In the genomic region with DNA sequence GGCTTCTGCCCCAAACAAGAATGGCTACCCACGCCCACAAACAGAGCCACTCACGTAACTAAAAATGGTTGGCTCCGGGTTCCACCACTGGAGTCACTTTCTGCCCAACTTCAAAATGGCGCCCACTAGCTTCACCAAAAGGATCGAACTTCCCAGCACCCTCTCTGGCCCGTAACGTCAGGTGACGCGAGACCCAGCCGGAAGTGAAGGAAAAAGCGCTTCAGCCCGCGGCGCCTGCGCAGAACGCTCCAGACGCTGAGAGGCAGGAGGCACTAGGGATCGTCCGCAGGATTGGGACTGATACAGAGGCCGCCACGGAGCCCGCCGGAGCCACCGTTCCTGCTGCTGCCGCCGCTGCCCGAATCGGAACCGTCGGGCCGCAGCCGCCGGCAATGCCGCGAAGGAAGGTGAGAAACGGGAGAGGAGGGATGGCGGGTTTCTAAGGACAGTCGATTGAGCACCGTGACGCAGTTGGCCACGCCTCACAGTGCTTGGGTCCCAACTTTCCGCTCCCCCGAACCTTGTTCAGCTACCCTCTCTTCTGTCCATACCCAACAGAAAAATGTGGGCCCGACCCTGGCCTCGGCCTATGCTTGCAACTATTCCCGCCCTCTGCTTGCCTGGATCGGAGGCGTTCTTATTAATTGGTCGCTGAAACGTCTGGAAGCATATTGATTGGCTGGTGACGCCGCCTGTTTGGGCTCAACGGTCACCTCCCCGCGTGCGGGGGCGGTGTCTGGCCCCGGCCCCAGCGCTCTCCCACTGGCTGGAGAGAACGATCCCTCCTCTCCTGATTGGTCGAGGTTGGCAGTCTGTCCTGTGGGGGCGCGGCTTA, we compare ENCODE assay signal across 8 cellular contexts. TPM values are rescaled to one million over a fixed set of nuclear protein-coding genes. Genes with fewer than 3 reads are reported as not detected.
A peak's percentile ranks its signal among the peaks of the same experiment; 100 is the strongest.
DNase-seq lines count a peak whose midpoint lies in the region; ATAC-seq, FAIRE-seq and TF ChIP-seq lines count a peak whose summit lies in the region.

A gene (plus strand): TSS at position 239 of the 835 bp plus-strand sequence. CDS start 154 bp downstream, at position 393.

- FAIRE-seq in GM12892 (lab: Jason Lieb, UNC), result peak; percentile 92

- H3K27me3 ChIP-seq in adrenal gland (no peaks in the 10 kb centered on the region), trophoblast cell (ENCODE audit: insufficient read depth, low read length) (no peaks in the 10 kb centered on the region), transverse colon (no peaks in the 10 kb centered on the region)

- peak within 1 kb of the TSS; percentile 89 for H2BK5ac ChIP-seq in trophoblast cell (ENCODE audit: low read depth, low read length, poor library complexity)

- in situ Hi-C loops in transverse colon (cut with MboI; ENCODE audit: low pct_ligation_motif_present in 1 of 4, low pct_unique_long_range_greater_than_20kb in 1 of 4, low sequenced_read_pairs in 3 of 4), result loop anchor here in 2 of 4 donors (10.0 kb wide), 2 partner anchors 84 to 224 kb away; a partner anchor contains a TSS

- peak within 1 kb of the TSS; percentile 82 for H2AK5ac ChIP-seq in trophoblast cell (ENCODE audit: low read length)

- peak within 1 kb of the TSS; percentile 100 for H3K9ac ChIP-seq in trophoblast cell (ENCODE audit: low read length)

- H3K18ac ChIP-seq in trophoblast cell (ENCODE audit: low read length), result peak within 1 kb of the TSS; percentile 98

- H3K4me3 ChIP-seq in adrenal gland, result peak within 1 kb of the TSS; percentile 49 to 91 (median 82)
- H3K4me3 ChIP-seq in trophoblast cell (ENCODE audit: low read depth, low read length), result peak within 1 kb of the TSS; percentile 94
- peak within 1 kb of the TSS; percentile 69 to 96 (median 91) for H3K4me3 ChIP-seq in transverse colon

- intact Hi-C loops in adrenal gland (cut with DNase I), result no loop called here
- intact Hi-C loops in cardiac septum (cut with DNase I), result loop anchor here (1.0 to 10.0 kb wide), 2 partner anchors 63 to 84 kb away; a partner anchor contains a TSS
- intact Hi-C loops in transverse colon (cut with DNase I; ENCODE audit: low total_unique reads), result no loop called here

- 0 to 1% (median 0%) methylated on average over 23 to 63 of the region's 63 CpGs for WGBS in adrenal gland, 4 donors
- WGBS in trophoblast cell (ENCODE audit: extremely low coverage, insufficient coverage, insufficient read length), result no CpG with 5 or more reads among the region's 63 CpGs
- WGBS in transverse colon (ENCODE audit: low coverage in 1 of 2), 2 donors, result 0 to 2% methylated on average over 8 to 49 of the region's 63 CpGs

- peak within 1 kb of the TSS; percentile 94 for H3K4ac ChIP-seq in trophoblast cell (ENCODE audit: low read depth, low read length)

- peak within 1 kb of the TSS; percentile 96 for H4K8ac ChIP-seq in trophoblast cell (ENCODE audit: low read depth, low read length)

- peak within 1 kb of the TSS; percentile 82 for H3K4me2 ChIP-seq in trophoblast cell (ENCODE audit: low read length)

- peak within 1 kb of the TSS; percentile 97 for H2AFZ ChIP-seq in trophoblast cell (ENCODE audit: insufficient read depth, low read length, poor library complexity)

- H3K36me3 ChIP-seq in adrenal gland (replicated peaks in 1 of 2) (peaks cover 0 to 16% of the 10 kb centered on the region in 2 donors), trophoblast cell (ENCODE audit: control insufficient read depth in 1 of 2, insufficient read depth in 2 of 2, low read length in 2 of 2) (peaks cover 7 to 14% of the 10 kb centered on the region in 2 experiments), transverse colon (peaks cover 0 to 16% (median 4%) of the 10 kb centered on the region in 4 donors)

- H3K27ac ChIP-seq in adrenal gland (peak within 1 kb of the TSS; percentile 99 to 100 (median 100)), trophoblast cell (ENCODE audit: low read depth, low read length) (peak within 1 kb of the TSS; percentile 87), transverse colon (peak within 1 kb of the TSS; percentile 94 to 99 (median 99))

- peak within 1 kb of the TSS; percentile 96 for H4K12ac ChIP-seq in trophoblast cell (ENCODE audit: low read depth, low read length)

- peaks cover 9% of the 10 kb centered on the region for H3K79me1 ChIP-seq in trophoblast cell (ENCODE audit: low read length)

- TF ChIP-seq CTCF in adrenal gland (IDR thresholded peaks at IDR 0.05), result peak in 1 of 6 experiments; percentile 23
- peak in 1 of 5 experiments; percentile 19 for TF ChIP-seq CTCF in transverse colon (IDR thresholded peaks at IDR 0.05)

- peak within 1 kb of the TSS; percentile 80 for H2BK120ac ChIP-seq in trophoblast cell (ENCODE audit: insufficient read depth, low read length, poor library complexity)

- H3K4me1 ChIP-seq in adrenal gland (replicated peaks in 1 of 2) (peaks cover 5 to 38% of the 10 kb centered on the region in 2 donors), trophoblast cell (ENCODE audit: control insufficient read depth in 1 of 2, insufficient read depth in 2 of 2, low read length in 2 of 2) (peaks cover 9 to 11% of the 10 kb centered on the region in 2 experiments), transverse colon (peaks cover 13 to 53% (median 22%) of the 10 kb centered on the region in 4 donors)

- ATAC-seq in HG02852 (IDR thresholded peaks at IDR 0.05; ENCODE audit: unreplicated experiment), result peak; percentile 88

- H3K14ac ChIP-seq in trophoblast cell (ENCODE audit: low read length), result peak within 1 kb of the TSS; percentile 94

- peak within 1 kb of the TSS; percentile 96 for H4K91ac ChIP-seq in trophoblast cell (ENCODE audit: low read depth, low read length)

- peak within 1 kb of the TSS; percentile 8 for H2BK12ac ChIP-seq in trophoblast cell (ENCODE audit: low read length)

- TF ChIP-seq POLR2A in GM12892 (IDR thresholded peaks at IDR 0.05; ENCODE audit: low read depth, low read length), result peak; percentile 92
- peak; percentile 90 to 93 for TF ChIP-seq POLR2A in adrenal gland (IDR thresholded peaks at IDR 0.05)
- TF ChIP-seq POLR2A in transverse colon (IDR thresholded peaks at IDR 0.05), result peak; percentile 93

- H3K23ac ChIP-seq in trophoblast cell (ENCODE audit: low read length), result no peak within 1 kb of the TSS

- H3K9me3 ChIP-seq in adrenal gland (replicated peaks in 1 of 3), result no peaks in the 10 kb centered on the region
- no peaks in the 10 kb centered on the region for H3K9me3 ChIP-seq in trophoblast cell (ENCODE audit: insufficient read depth, low read depth, low read length)
- H3K9me3 ChIP-seq in transverse colon, result no peaks in the 10 kb centered on the region

- H3K79me2 ChIP-seq in trophoblast cell (ENCODE audit: control insufficient read depth, insufficient read depth, low read length, poor library complexity), result peaks cover 8% of the 10 kb centered on the region

- DNase-seq in GM12892 (ENCODE audit: insufficient read length), result peak; percentile 91
- DNase-seq in NCI-H146 (lab: John Stamatoyannopoulos, UW), result peak; percentile 99
- peak; percentile 97 to 99 (median 98) for DNase-seq in T-helper 1 cell
- DNase-seq in adrenal gland, result peak; percentile 99 to 100 (median 99)
- peak; percentile 100 for DNase-seq in cardiac septum (ENCODE audit: low spot score)
- DNase-seq in trophoblast cell, result peak; percentile 99 to 100
- peak; percentile 99 for DNase-seq in transverse colon

- TF ChIP-seq EP300 in transverse colon (IDR thresholded peaks at IDR 0.05; ENCODE audit: low read depth), result no peak

RNA-seq across cellular contexts. Expression of the gene that starts here (rescaled TPM):
- polyA plus RNA-seq in GM12892 (2012; ENCODE audit: missing spikeins), result 18.7 TPM
- total RNA-seq in adrenal gland (10 to 100 TPM; 27.5 to 54.7 (median 43.5) TPM), cardiac septum (63.2 TPM), transverse colon (10 to 100 TPM; 21.3 to 54.2 (median 32.8) TPM)
- 10 to 100 TPM in 1 of 3 donors, 1 to 10 TPM in 2; 5.2 to 32.5 (median 5.9) TPM for polyA plus RNA-seq in adrenal gland
- polyA plus RNA-seq in trophoblast cell (2013), result 45.6 and 47.2 TPM in 2 replicates

Comparison
In these comparisons a context has a peak if more than half of its experiments do, and no peak if none do; other contexts are left out.
1. Peak in every context shown above with its lines: DNase-seq, ATAC-seq, H3K4me3 ChIP-seq and H3K27ac ChIP-seq.